Comparison of ENCODE assay signal across 1 cellular context in the genomic region with DNA sequence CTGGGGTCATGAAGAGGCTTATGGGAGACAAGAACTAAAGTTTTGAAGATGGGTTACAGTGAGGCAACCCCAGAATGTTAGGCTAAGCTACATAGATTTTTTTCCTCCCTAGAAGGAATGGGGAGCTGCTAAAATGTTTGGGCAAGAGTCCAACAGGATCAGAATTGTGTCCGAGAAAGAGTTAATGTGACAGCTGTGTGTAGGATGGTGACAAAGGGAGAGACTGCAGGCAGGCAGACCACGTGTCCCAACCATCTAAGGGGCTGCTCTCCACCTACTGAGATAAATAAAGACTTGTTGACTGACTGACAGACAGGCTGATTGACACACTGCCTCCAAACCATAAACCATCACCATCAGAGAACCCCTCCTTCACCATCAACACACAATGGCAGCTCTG.
A peak's percentile ranks its signal among the peaks of the same experiment; 100 is the strongest.
TF ChIP-seq lines count a peak whose summit lies in the region.

No MANE protein-coding gene starts in this region.

TF ChIP-seq in K562, 482 proteins besides CTCF, POLR2A, EP300 and RAD21 (continued from another document):
- TF ChIP-seq, protein P1, sequence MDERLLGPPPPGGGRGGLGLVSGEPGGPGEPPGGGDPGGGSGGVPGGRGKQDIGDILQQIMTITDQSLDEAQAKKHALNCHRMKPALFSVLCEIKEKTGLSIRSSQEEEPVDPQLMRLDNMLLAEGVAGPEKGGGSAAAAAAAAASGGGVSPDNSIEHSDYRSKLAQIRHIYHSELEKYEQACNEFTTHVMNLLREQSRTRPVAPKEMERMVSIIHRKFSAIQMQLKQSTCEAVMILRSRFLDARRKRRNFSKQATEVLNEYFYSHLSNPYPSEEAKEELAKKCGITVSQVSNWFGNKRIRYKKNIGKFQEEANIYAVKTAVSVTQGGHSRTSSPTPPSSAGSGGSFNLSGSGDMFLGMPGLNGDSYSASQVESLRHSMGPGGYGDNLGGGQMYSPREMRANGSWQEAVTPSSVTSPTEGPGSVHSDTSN (CRISPR knock-in tag; IDR thresholded peaks at IDR 0.05; ENCODE audit: low read depth), result no peak
- TF ChIP-seq, protein P1 (tag; conservative IDR thresholded peaks at IDR 0.05; ENCODE audit: low read depth), result 0 out of 2 replicates have a peak, but pooled peaks have one; percentile 23
